ENCODE assay signal across 17 cellular contexts in genomic region chr9:91190062-91190461, GRCh38.
"Had no signal": no experiment of that assay in that cellular context is flagged by ENCODE, and none has a peak within 500 bp of the region (broad histone marks: within the 10 kb centered on the region; RNA-seq: fewer than 3 reads in every experiment).

No MANE protein-coding gene starts in this region.

- H3K27me3 ChIP-seq: dorsolateral prefrontal cortex, hepatocyte, right lobe of liver, thyroid gland had no signal

- H3K27ac ChIP-seq: dorsolateral prefrontal cortex, hepatocyte, neutrophil, parathyroid adenoma, right lobe of liver, thyroid gland, VCaP had no signal

- H3K9me3 ChIP-seq: neutrophil, right lobe of liver, thyroid gland had no signal

- DNase-seq: activated CD4-positive, CD25-positive, alpha-beta regulatory T cell treated with anti-CD3 and anti-CD28 coated beads, Interleukin-2, amount 50 U/mL, for 72 hours; activated naive CD4-positive, alpha-beta T cell treated with anti-CD3 and anti-CD28 coated beads, Interleukin-2, amount 10 ng/mL, durations not matched to agents 7 days and 5 days; amygdala; dorsolateral prefrontal cortex; foreskin fibroblast; left cardiac atrium; mesenchymal stem cell; naive thymus-derived CD4-positive, alpha-beta T cell; right lobe of liver; small intestine; stimulated activated CD4-positive, alpha-beta T cell treated with anti-CD3 and anti-CD28 coated beads, Interleukin-15, amount 100 ng/mL, for 24 hours; stimulated activated CD4-positive, alpha-beta T cell treated with anti-CD3 and anti-CD28 coated beads, Interleukin-2, amount 100 ng/mL, for 48 hours; thyroid gland had no signal

- H3K4me3 ChIP-seq: dorsolateral prefrontal cortex, hepatocyte, right lobe of liver, thyroid gland had no signal

- H3K4me3 Mint-ChIP-seq: activated naive CD4-positive, alpha-beta T cell treated with anti-CD3 and anti-CD28 coated beads, Interleukin-2, amount 10 ng/mL, durations not matched to agents 7 days and 5 days; naive thymus-derived CD4-positive, alpha-beta T cell had no signal

- H3K36me3 ChIP-seq: neutrophil, right lobe of liver, thyroid gland had no signal

- ATAC-seq: left cardiac atrium; naive thymus-derived CD4-positive, alpha-beta T cell; right lobe of liver had no signal

- H3K27ac Mint-ChIP-seq: activated naive CD4-positive, alpha-beta T cell treated with anti-CD3 and anti-CD28 coated beads, Interleukin-2, amount 10 ng/mL, durations not matched to agents 7 days and 5 days had no signal

- H3K27me3 Mint-ChIP-seq: naive thymus-derived CD4-positive, alpha-beta T cell had no signal
